In the genomic region with DNA sequence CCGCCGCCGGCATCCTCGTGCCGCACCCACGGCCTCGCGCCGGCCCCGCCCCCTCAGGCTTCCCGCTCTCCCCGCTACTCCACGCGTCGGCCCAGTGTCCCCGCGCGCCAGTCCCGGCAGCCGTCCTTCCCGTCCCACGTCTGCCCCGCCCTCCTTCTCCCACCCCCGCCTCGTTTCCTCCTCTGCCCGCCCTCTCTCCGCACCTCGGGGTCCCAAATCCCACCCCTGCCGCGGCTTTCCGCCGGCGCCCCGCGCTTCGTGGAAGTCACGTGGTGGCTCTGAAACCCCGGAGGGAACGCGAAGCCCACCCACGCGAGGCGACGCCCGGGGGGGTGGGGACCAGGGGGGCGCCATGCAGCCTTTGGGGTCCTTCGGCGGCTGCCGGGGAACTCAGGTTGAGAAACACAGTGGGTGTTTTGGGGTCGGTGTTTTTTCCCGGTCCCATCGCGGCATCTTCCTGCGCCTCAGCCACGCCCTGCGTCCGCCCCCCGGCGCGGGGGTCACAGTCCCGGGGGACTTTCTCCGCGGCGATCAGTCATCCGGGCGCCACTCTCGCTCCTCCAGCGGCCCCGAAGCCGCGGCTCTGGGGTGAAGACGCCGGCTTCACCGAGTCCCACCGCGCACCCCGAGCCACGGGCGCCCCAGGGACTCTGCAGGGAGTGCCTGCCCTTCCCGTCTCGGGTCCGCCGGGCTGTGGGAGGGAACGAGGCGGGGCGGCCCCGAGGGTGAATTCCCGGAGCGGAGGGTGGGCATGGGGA, we compare ENCODE assay signal across 8 cellular contexts. TPM values are rescaled to one million over a fixed set of nuclear protein-coding genes. Genes with fewer than 3 reads are reported as not detected.
DNase-seq lines count a peak whose midpoint lies in the region; ATAC-seq, FAIRE-seq and TF ChIP-seq lines count a peak whose summit lies in the region.

Gene BATF3 (minus strand): TSS at position 2 of the 758 bp plus-strand sequence. CDS start 78 bp downstream, outside the sequence.

- H3K27ac Mint-ChIP-seq in IgD-negative memory B cell, result peak within 1 kb of the TSS in 1 of 3 donors; percentile 88
- H3K27ac Mint-ChIP-seq in naive thymus-derived CD8-positive, alpha-beta T cell, result peak within 1 kb of the TSS; percentile 48 to 90 (median 78)

- H3K27ac ChIP-seq in endothelial cell of umbilical vein (ENCODE audit: insufficient read depth, low read depth, low read length), result no peak within 1 kb of the TSS
- peak within 1 kb of the TSS; percentile 56 to 58 for H3K27ac ChIP-seq in thoracic aorta

- H3K4me3 ChIP-seq in endothelial cell of umbilical vein (replicated peaks in 1 of 3; ENCODE audit: insufficient read depth in 1 of 3, low read depth in 1 of 3, low read length in 3 of 3) (peak within 1 kb of the TSS; percentile 34 to 47 (median 38)), thoracic aorta (peak within 1 kb of the TSS; percentile 78)

- H3K9me3 Mint-ChIP-seq in IgD-negative memory B cell, result no peaks in the 10 kb centered on the region
- no peaks in the 10 kb centered on the region for H3K9me3 Mint-ChIP-seq in naive thymus-derived CD8-positive, alpha-beta T cell

- no peaks in the 10 kb centered on the region for H3K79me2 ChIP-seq in endothelial cell of umbilical vein (ENCODE audit: control insufficient read depth, insufficient read depth, low read length)

- peak within 1 kb of the TSS; percentile 57 for H3K4me2 ChIP-seq in endothelial cell of umbilical vein (ENCODE audit: insufficient read depth, low read length)

- H3K9me3 ChIP-seq in endothelial cell of umbilical vein (replicated peaks; ENCODE audit: control insufficient read depth, insufficient read depth, low read length) (no peaks in the 10 kb centered on the region), thoracic aorta (no peaks in the 10 kb centered on the region)

- H3K4me3 Mint-ChIP-seq in IgD-negative memory B cell, result peak within 1 kb of the TSS; percentile 84 to 96 (median 90)
- H3K4me3 Mint-ChIP-seq in naive thymus-derived CD8-positive, alpha-beta T cell, result peak within 1 kb of the TSS; percentile 76 to 91 (median 89)

- peaks cover 16% of the 10 kb centered on the region for H3K4me1 ChIP-seq in endothelial cell of umbilical vein (ENCODE audit: control insufficient read depth, extremely low read depth, insufficient read depth, low read length)
- peaks cover 6 to 17% of the 10 kb centered on the region in 2 donors for H3K4me1 ChIP-seq in thoracic aorta (ENCODE audit: control insufficient read depth in 1 of 2, low read depth in 2 of 2)

- BruUV-seq in endothelial cell of umbilical vein (replicated peaks; lab: Mats Ljungman, UMichigan), result no TSS peak

- H4K20me1 ChIP-seq in endothelial cell of umbilical vein (replicated peaks; ENCODE audit: control insufficient read depth, extremely low read depth, insufficient read depth, low read length), result no peaks in the 10 kb centered on the region

- no peaks in the 10 kb centered on the region for H3K9me1 ChIP-seq in endothelial cell of umbilical vein (replicated peaks; ENCODE audit: control insufficient read depth, extremely low read depth, insufficient read depth, low read length)

- ATAC-seq in GM19395 (IDR thresholded peaks at IDR 0.05; ENCODE audit: unreplicated experiment) (peak; percentile 29), thoracic aorta (ENCODE audit: insufficient number of reproducible peaks, low FRiP score, low read depth) (peak; percentile 33)
- peak; percentile 55 to 57 for ATAC-seq in naive thymus-derived CD8-positive, alpha-beta T cell

- dilution Hi-C loops in endothelial cell of umbilical vein (cut with MboI; ENCODE audit: extremely low pct_ligation_motif_present, low sequenced_read_pairs), result no loop called here

- TF ChIP-seq CTCF in endothelial cell of umbilical vein (IDR thresholded peaks at IDR 0.05; ENCODE audit: extremely low read depth in 1 of 2, insufficient read depth in 1 of 2, low read depth in 1 of 2, low read length in 2 of 2) (no peak), thoracic aorta (IDR thresholded peaks at IDR 0.05) (no peak)

- no peak for TF ChIP-seq POLR2A in endothelial cell of umbilical vein (IDR thresholded peaks at IDR 0.05; ENCODE audit: low read depth, low read length)

- intact Hi-C loops in endothelial cell of umbilical vein (cut with micrococcal nuclease), result loop anchor here (2.0 to 5.0 kb wide), 2 partner anchors 31 to 358 kb away; no protein-coding TSS in a partner anchor

- CTCF ChIA-PET in endothelial cell of umbilical vein (lab: Charles Lee), result interaction anchor here (0.6 to 4.8 kb wide), 10 partner anchors 28 to 1106 kb away, joined by 3 to 23 read pairs (median 10); partner anchors contain the start of gene ATF3

- no peak for FAIRE-seq in endothelial cell of umbilical vein (lab: Jason Lieb, UNC)

- no peaks in the 10 kb centered on the region for H3K36me3 Mint-ChIP-seq in IgD-negative memory B cell
- H3K36me3 Mint-ChIP-seq in naive thymus-derived CD8-positive, alpha-beta T cell, result no peaks in the 10 kb centered on the region

- no peaks in the 10 kb centered on the region for H3K36me3 ChIP-seq in endothelial cell of umbilical vein (ENCODE audit: control insufficient read depth in 2 of 2, extremely low read depth in 1 of 2, insufficient read depth in 2 of 2, low read length in 2 of 2)
- H3K36me3 ChIP-seq in thoracic aorta, result no peaks in the 10 kb centered on the region

- POLR2A ChIA-PET in endothelial cell of umbilical vein (lab: Charles Lee), result interaction anchor here (2.0 kb wide), 1 partner anchor 92 kb away, joined by 6 read pairs; the partner anchor contains the start of gene ATF3
- POLR2A ChIA-PET in naive thymus-derived CD8-positive, alpha-beta T cell (lab: Charles Lee), result no interaction called here

- peaks cover 37 to 55% of the 10 kb centered on the region in 2 experiments for H3K27me3 ChIP-seq in endothelial cell of umbilical vein (ENCODE audit: control insufficient read depth in 2 of 2, insufficient read depth in 2 of 2, low read length in 2 of 2)
- H3K27me3 ChIP-seq in thoracic aorta (replicated peaks; ENCODE audit: insufficient read depth), result no peaks in the 10 kb centered on the region

- H2AFZ ChIP-seq in endothelial cell of umbilical vein (ENCODE audit: low read depth, low read length), result peak within 1 kb of the TSS; percentile 83

- DNase-seq in AG20443 (ENCODE audit: low spot score) (peak; percentile 74), endothelial cell of umbilical vein (ENCODE audit: low read depth, low spot score) (no peak), thoracic aorta (ENCODE audit: low spot score) (peak; percentile 10), NCI-H2029 (lab: John Stamatoyannopoulos, UW) (no peak)
- peak; percentile 92 for DNase-seq in activated CD8-positive, alpha-beta memory T cell treated with anti-CD3 and anti-CD28 coated beads for 24 hours
- DNase-seq in naive thymus-derived CD8-positive, alpha-beta T cell, result peak; percentile 21 to 70 (median 48)

- peaks cover 27 to 47% (median 36%) of the 10 kb centered on the region in 3 donors for H3K4me1 Mint-ChIP-seq in IgD-negative memory B cell
- H3K4me1 Mint-ChIP-seq in naive thymus-derived CD8-positive, alpha-beta T cell, result peaks cover 16 to 43% (median 38%) of the 10 kb centered on the region in 4 donors

- no peaks in the 10 kb centered on the region for H3K27me3 Mint-ChIP-seq in IgD-negative memory B cell
- H3K27me3 Mint-ChIP-seq in naive thymus-derived CD8-positive, alpha-beta T cell, result peaks cover 0 to 13% (median 0%) of the 10 kb centered on the region in 5 donors

- no peak within 1 kb of the TSS for H3K9ac ChIP-seq in endothelial cell of umbilical vein (replicated peaks; ENCODE audit: extremely low read depth, insufficient read depth, low read length)

TF ChIP-seq in endothelial cell of umbilical vein, 7 proteins besides CTCF, POLR2A, EP300 and RAD21:
- TF ChIP-seq POLR2AphosphoS5 (IDR thresholded peaks at IDR 0.05; ENCODE audit: insufficient read depth, low read depth, low read length) (no peak), EZH2 (IDR thresholded peaks at IDR 0.05; ENCODE audit: borderline replicate concordance, low read depth, low read length, severe bottlenecking) (peak; percentile 62), MYC (IDR thresholded peaks at IDR 0.05; ENCODE audit: low read depth, low read length) (no peak)

RNA-seq across cellular contexts. Expression of gene BATF3, which starts in this region (rescaled TPM):
- polyA plus RNA-seq in IgD-negative memory B cell, result 0.80 TPM
- total RNA-seq in endothelial cell of umbilical vein, result 0.25 and 1.9 TPM in 2 replicates
- polyA plus RNA-seq in endothelial cell of umbilical vein, result 0.69 and 1.3 TPM in 2 replicates
- polyA plus RNA-seq in endothelial cell of umbilical vein (2011; cell fraction: cytosol; rRNA removed), result 0.39 and 0.62 TPM in 2 replicates
- polyA plus RNA-seq in endothelial cell of umbilical vein (2011; cell fraction: nucleus; rRNA removed), result 0.68 and 0.84 TPM in 2 replicates
- polyA plus RNA-seq in endothelial cell of umbilical vein (2012), result 0.68 TPM in 1 of 2 replicates, not detected in the other
- not detected in 2 replicates for polyA minus RNA-seq in endothelial cell of umbilical vein
- polyA minus RNA-seq in endothelial cell of umbilical vein (2011; cell fraction: cytosol; rRNA and poly(A)+ RNA removed), result not detected
- 0.29 and 0.96 TPM in 2 replicates for polyA minus RNA-seq in endothelial cell of umbilical vein (2011; cell fraction: nucleus; rRNA and poly(A)+ RNA removed)
- 1 to 10 TPM in 1 of 2 experiments, under 1 TPM in 1; 0.29 to 1.2 TPM for total RNA-seq in naive thymus-derived CD8-positive, alpha-beta T cell
- polyA plus RNA-seq in naive thymus-derived CD8-positive, alpha-beta T cell, result under 1 TPM in 2 of 3 donors, not detected in 1; 0.47 to 0.56 TPM
- 10 to 100 TPM in 1 of 2 donors, 1 to 10 TPM in 1; 2.2 to 26.6 TPM for total RNA-seq in thoracic aorta

Comparison
In these comparisons a context has a peak if more than half of its experiments do, and no peak if none do; other contexts are left out.
1. DNase-seq: peak in AG20443 (single experiment), activated CD8-positive, alpha-beta memory T cell treated with anti-CD3 and anti-CD28 coated beads for 24 hours (single experiment), naive thymus-derived CD8-positive, alpha-beta T cell (10 of 10) and thoracic aorta (single experiment); none in endothelial cell of umbilical vein (single experiment) and NCI-H2029 (single experiment).
2. Peak in every context shown above with its lines, with median percentiles within 50 percentile points of each other: ATAC-seq.